14 cellular contexts compared by ENCODE assay signal in genomic region chr2:4992226-4992625, GRCh38.
DNase-seq lines count a peak whose midpoint lies in the region; ATAC-seq, FAIRE-seq and TF ChIP-seq lines count a peak whose summit lies in the region.
"Had no signal": no experiment of that assay in that cellular context is flagged by ENCODE, and none has a peak within 500 bp of the region (broad histone marks: within the 10 kb centered on the region; RNA-seq: fewer than 3 reads in every experiment).

No MANE protein-coding gene starts in this region.

- no peaks in the 10 kb centered on the region for H3K4me1 Mint-ChIP-seq in stimulated activated effector memory CD8-positive, alpha-beta T cell treated with anti-CD3 and anti-CD28 coated beads, Interleukin-12 subunit alpha, Interleukin-12 subunit beta, amount 100 ng/mL, for 72 hours
- H3K4me1 Mint-ChIP-seq: natural killer cell had no signal

- H3F3A ChIP-seq in PC-3 (ENCODE audit: low read length, unreplicated experiment) = no peaks in the 10 kb centered on the region

- no peak for TF ChIP-seq POLR2A in esophagus muscularis mucosa (IDR thresholded peaks at IDR 0.05; ENCODE audit: low read depth)

- TF ChIP-seq EP300 in esophagus muscularis mucosa (IDR thresholded peaks at IDR 0.05) = no peak

- H3K36me3 ChIP-seq in PC-3 (ENCODE audit: low read depth, low read length) (no peaks in the 10 kb centered on the region), esophagus muscularis mucosa (no peaks in the 10 kb centered on the region)
- H3K36me3 ChIP-seq: thoracic aorta had no signal

- no peaks in the 10 kb centered on the region for H4K20me1 ChIP-seq in PC-3 (ENCODE audit: low read length)

- H3K27me3 ChIP-seq in PC-3 (ENCODE audit: low read length) (0 out of 2 replicates have a peak, but pooled peaks cover 3% of the 10 kb centered on the region), esophagus muscularis mucosa (no peaks in the 10 kb centered on the region)

- H3K9me3 Mint-ChIP-seq in stimulated activated effector memory CD8-positive, alpha-beta T cell treated with anti-CD3 and anti-CD28 coated beads, Interleukin-12 subunit alpha, Interleukin-12 subunit beta, amount 100 ng/mL, for 72 hours = peaks cover 9% of the 10 kb centered on the region

- H3K4me2 ChIP-seq in PC-3 (ENCODE audit: low read length) = no peak overlapping the region

- POLR2A ChIA-PET in PC-3 (lab: Charles Lee; ENCODE audit: unreplicated experiment) = no interaction called here

- H3K9ac ChIP-seq in PC-3 (ENCODE audit: low read length) = no peak overlapping the region

- H3K79me2 ChIP-seq in PC-3 (ENCODE audit: low read length) = no peaks in the 10 kb centered on the region

- intact Hi-C loops in PC-3 (cut with micrococcal nuclease) = loop anchor here (5.0 kb wide), 2 partner anchors 375 to 1780 kb away; no protein-coding TSS in a partner anchor
- intact Hi-C loops in esophagus muscularis mucosa (cut with DNase I) = loop anchor here (5.0 kb wide), 1 partner anchor 375 kb away; no protein-coding TSS in a partner anchor

- H3K9me2 ChIP-seq in PC-3 (replicated peaks; ENCODE audit: low read length) = no peaks in the 10 kb centered on the region

- no peak for DNase-seq in D721Med (ENCODE audit: insufficient read length, low spot score)
- DNase-seq in LNCaP clone FGC (ENCODE audit: low read depth) = peak; percentile 13
- DNase-seq in PC-3 = peak; percentile 35
- DNase-seq in esophagus muscularis mucosa (ENCODE audit: extremely low spot score) = no peak
- no peak for DNase-seq in stimulated activated effector memory CD8-positive, alpha-beta T cell treated with anti-CD3 and anti-CD28 coated beads, Interleukin-12 subunit alpha, Interleukin-12 subunit beta, amount 100 ng/mL, for 72 hours (ENCODE audit: low spot score in 2 of 2)
- DNase-seq: aorta, dermis blood vessel endothelial cell, natural killer cell, NCI-H774 had no signal

- H3K36me3 Mint-ChIP-seq in stimulated activated effector memory CD8-positive, alpha-beta T cell treated with anti-CD3 and anti-CD28 coated beads, Interleukin-12 subunit alpha, Interleukin-12 subunit beta, amount 100 ng/mL, for 72 hours = no peaks in the 10 kb centered on the region
- H3K36me3 Mint-ChIP-seq: natural killer cell had no signal

- no peaks in the 10 kb centered on the region for H3K9me3 ChIP-seq in PC-3 (ENCODE audit: low read length)
- no peaks in the 10 kb centered on the region for H3K9me3 ChIP-seq in esophagus muscularis mucosa
- H3K9me3 ChIP-seq: thoracic aorta had no signal

- H3K27ac ChIP-seq in PC-3 (ENCODE audit: low read length) (no peak overlapping the region), esophagus muscularis mucosa (replicated peaks in 1 of 4) (no peak overlapping the region)
- H3K27ac ChIP-seq: thoracic aorta had no signal

- no peak overlapping the region for H3K27ac Mint-ChIP-seq in stimulated activated effector memory CD8-positive, alpha-beta T cell treated with anti-CD3 and anti-CD28 coated beads, Interleukin-12 subunit alpha, Interleukin-12 subunit beta, amount 100 ng/mL, for 72 hours
- H3K27ac Mint-ChIP-seq: natural killer cell had no signal

- CTCF ChIA-PET in PC-3 (lab: Charles Lee) = no interaction called here

- H2AFZ ChIP-seq in PC-3 (ENCODE audit: low read length) = no peak overlapping the region

- ATAC-seq in PC-3 = no peak
- no peak for ATAC-seq in stimulated activated effector memory CD8-positive, alpha-beta T cell treated with anti-CD3 and anti-CD28 coated beads, Interleukin-12 subunit alpha, Interleukin-12 subunit beta, amount 100 ng/mL, for 72 hours
- no peak for ATAC-seq in HG02571 (IDR thresholded peaks at IDR 0.05; ENCODE audit: unreplicated experiment)
- ATAC-seq in GM21528 (IDR thresholded peaks at IDR 0.05; ENCODE audit: low FRiP score, unreplicated experiment) = no peak
- ATAC-seq: natural killer cell had no signal

- no TSS peak for BruUV-seq in PC-3 (replicated peaks; lab: Mats Ljungman, UMichigan)

- no peak for FAIRE-seq in D721Med (lab: Jason Lieb, UNC)
- FAIRE-seq: GM12892 had no signal

- H3K4me1 ChIP-seq in PC-3 (ENCODE audit: insufficient read depth, low read length) = no peaks in the 10 kb centered on the region
- H3K4me1 ChIP-seq in esophagus muscularis mucosa = no peaks in the 10 kb centered on the region

- 53% methylated on average over 4 of the region's 4 CpGs for WGBS in esophagus muscularis mucosa

- TF ChIP-seq CTCF in D721Med (IDR thresholded peaks at IDR 0.05; ENCODE audit: insufficient read depth, missing control alignments) (peak; percentile 42), LNCaP clone FGC (IDR thresholded peaks at IDR 0.05; ENCODE audit: control insufficient read depth, extremely low read depth, insufficient read depth) (peak; percentile 66), PC-3 (conservative IDR thresholded peaks at IDR 0.05; ENCODE audit: low read depth, low read length) (peak; percentile 46), esophagus muscularis mucosa (IDR thresholded peaks at IDR 0.05) (peak; percentile 19 to 47 (median 21))

- no peak overlapping the region for H3K4me3 Mint-ChIP-seq in stimulated activated effector memory CD8-positive, alpha-beta T cell treated with anti-CD3 and anti-CD28 coated beads, Interleukin-12 subunit alpha, Interleukin-12 subunit beta, amount 100 ng/mL, for 72 hours
- H3K4me3 Mint-ChIP-seq: natural killer cell had no signal

- H3K4me3 ChIP-seq in LNCaP clone FGC (ENCODE audit: low read depth, low read length) (no peak overlapping the region), PC-3 (ENCODE audit: low read length) (no peak overlapping the region), esophagus muscularis mucosa (no peak overlapping the region)
- H3K4me3 ChIP-seq: lung, thoracic aorta had no signal

Comparison
In these comparisons a context has a peak if more than half of its experiments do, and no peak if none do; other contexts are left out.
1. DNase-seq: peak in LNCaP clone FGC (single experiment) and PC-3 (single experiment); none in D721Med (single experiment), esophagus muscularis mucosa (single experiment) and stimulated activated effector memory CD8-positive, alpha-beta T cell treated with anti-CD3 and anti-CD28 coated beads, Interleukin-12 subunit alpha, Interleukin-12 subunit beta, amount 100 ng/mL, for 72 hours (0 of 2).
2. Peak in every context shown above with its lines, with median percentiles within 50 percentile points of each other: CTCF ChIP-seq.